Comparison of ENCODE assay signal across 14 cellular contexts in genomic region chr1:244851546-244852231, GRCh38. TPM values are rescaled to one million over a fixed set of nuclear protein-coding genes. Genes with fewer than 3 reads are reported as not detected.
DNase-seq lines count a peak whose midpoint lies in the region; ATAC-seq, FAIRE-seq and TF ChIP-seq lines count a peak whose summit lies in the region.
"Had no signal": no experiment of that assay in that cellular context is flagged by ENCODE, and none has a peak within 500 bp of the region (broad histone marks: within the 10 kb centered on the region; RNA-seq: fewer than 3 reads in every experiment).

No MANE protein-coding gene starts in this region.

- peak; percentile 60 for ATAC-seq in activated CD4-positive, alpha-beta T cell treated with anti-CD3 and anti-CD28 coated beads for 36 hours
- ATAC-seq in activated naive CD8-positive, alpha-beta T cell treated with anti-CD3 and anti-CD28 coated beads, Interleukin-2, amount 50 U/mL, for 24 hours = no peak
- ATAC-seq: heart right ventricle had no signal

- peaks cover 70% of the 10 kb centered on the region for H3K4me1 Mint-ChIP-seq in activated CD4-positive, alpha-beta T cell treated with anti-CD3 and anti-CD28 coated beads for 36 hours
- peaks cover 81% of the 10 kb centered on the region for H3K4me1 Mint-ChIP-seq in activated naive CD8-positive, alpha-beta T cell treated with anti-CD3 and anti-CD28 coated beads, Interleukin-2, amount 50 U/mL, for 24 hours
- H3K4me1 Mint-ChIP-seq in nephron = peaks cover 4% of the 10 kb centered on the region

- intact Hi-C loops in activated CD4-positive, alpha-beta T cell treated with anti-CD3 and anti-CD28 coated beads for 36 hours (cut with DNase I, micrococcal nuclease) = loop anchor here in 1 of 2 experiments (1.0 kb wide), 1 partner anchor 11 kb away; no protein-coding TSS in a partner anchor
- intact Hi-C loops in ascending aorta (cut with DNase I) = no loop called here

- peak; percentile 53 for TF ChIP-seq POLR2A in GM12892 (IDR thresholded peaks at IDR 0.05; ENCODE audit: low read depth, low read length)

- H3K4me3 ChIP-seq in ascending aorta = no peak overlapping the region
- H3K4me3 ChIP-seq: heart right ventricle, upper lobe of left lung had no signal

- peaks cover 62 to 92% of the 10 kb centered on the region in 2 donors for H3K36me3 ChIP-seq in ascending aorta

- FAIRE-seq in GM12892 (lab: Jason Lieb, UNC) = no peak
- FAIRE-seq in RCC 7860 (lab: Jason Lieb, UNC) = no peak
- FAIRE-seq: kidney had no signal

- no peak overlapping the region for H3K4me3 Mint-ChIP-seq in activated CD4-positive, alpha-beta T cell treated with anti-CD3 and anti-CD28 coated beads for 36 hours
- no peak overlapping the region for H3K4me3 Mint-ChIP-seq in activated naive CD8-positive, alpha-beta T cell treated with anti-CD3 and anti-CD28 coated beads, Interleukin-2, amount 50 U/mL, for 24 hours
- no peak overlapping the region for H3K4me3 Mint-ChIP-seq in nephron

- CTCF ChIA-PET in activated CD4-positive, alpha-beta T cell treated with anti-CD3 and anti-CD28 coated beads for 36 hours (lab: Charles Lee) = interaction anchor here (1.0 to 2.6 kb wide), 4 partner anchors 10 to 15 kb away, joined by 3 to 10 read pairs (median 8); no protein-coding TSS in a partner anchor

- peaks cover 75% of the 10 kb centered on the region for H3K36me3 Mint-ChIP-seq in activated CD4-positive, alpha-beta T cell treated with anti-CD3 and anti-CD28 coated beads for 36 hours (ENCODE audit: low read depth)
- H3K36me3 Mint-ChIP-seq in activated naive CD8-positive, alpha-beta T cell treated with anti-CD3 and anti-CD28 coated beads, Interleukin-2, amount 50 U/mL, for 24 hours (ENCODE audit: low read depth) = peaks cover 96% of the 10 kb centered on the region
- H3K36me3 Mint-ChIP-seq in nephron (ENCODE audit: low read depth) = peaks cover 93% of the 10 kb centered on the region

- no peaks in the 10 kb centered on the region for H3K9me3 ChIP-seq in ascending aorta
- H3K9me3 ChIP-seq: heart right ventricle, upper lobe of left lung had no signal

- no peaks in the 10 kb centered on the region for H3K9me3 Mint-ChIP-seq in activated CD4-positive, alpha-beta T cell treated with anti-CD3 and anti-CD28 coated beads for 36 hours (ENCODE audit: low read depth)
- H3K9me3 Mint-ChIP-seq in activated naive CD8-positive, alpha-beta T cell treated with anti-CD3 and anti-CD28 coated beads, Interleukin-2, amount 50 U/mL, for 24 hours = no peaks in the 10 kb centered on the region
- no peaks in the 10 kb centered on the region for H3K9me3 Mint-ChIP-seq in nephron

- H3K27ac ChIP-seq in ascending aorta = no peak overlapping the region

- DNase-seq in activated CD4-positive, alpha-beta T cell treated with anti-CD3 and anti-CD28 coated beads for 36 hours = no peak
- no peak for DNase-seq in activated CD4-positive, alpha-beta T cell treated with anti-CD3 and anti-CD28 coated beads, Interleukin-2, amount 50 U/mL, for 48 hours
- DNase-seq in GM12892 (ENCODE audit: insufficient read length) = no peak
- DNase-seq in activated naive CD8-positive, alpha-beta T cell treated with anti-CD3 and anti-CD28 coated beads, Interleukin-2, amount 50 U/mL, for 24 hours = no peak
- no peak for DNase-seq in ascending aorta (ENCODE audit: low spot score in 2 of 2)
- DNase-seq in NCI-H82 (lab: John Stamatoyannopoulos, UW) = no peak
- DNase-seq in RCC 7860 (ENCODE audit: low spot score) = no peak
- DNase-seq: activated effector memory CD4-positive, alpha-beta T cell treated with Interleukin-2 at 50 U/mL for 16 hours; heart right ventricle; kidney; NCI-H1417; SHP77; upper lobe of left lung had no signal

- no peak for TF ChIP-seq CTCF in nephron (IDR thresholded peaks at IDR 0.05; ENCODE audit: unreplicated experiment in 3 of 3)
- TF ChIP-seq CTCF in ascending aorta (IDR thresholded peaks at IDR 0.05) = no peak

- no peaks in the 10 kb centered on the region for H3K27me3 ChIP-seq in ascending aorta
- H3K27me3 ChIP-seq: heart right ventricle, upper lobe of left lung had no signal

- peak overlapping the region; percentile 69 for H3K27ac Mint-ChIP-seq in activated CD4-positive, alpha-beta T cell treated with anti-CD3 and anti-CD28 coated beads for 36 hours
- H3K27ac Mint-ChIP-seq in activated naive CD8-positive, alpha-beta T cell treated with anti-CD3 and anti-CD28 coated beads, Interleukin-2, amount 50 U/mL, for 24 hours = peak overlapping the region; percentile 33
- peak overlapping the region in 2 of 3 experiments; percentile 9 to 24 for H3K27ac Mint-ChIP-seq in nephron

- H3K27me3 Mint-ChIP-seq in activated CD4-positive, alpha-beta T cell treated with anti-CD3 and anti-CD28 coated beads for 36 hours = no peaks in the 10 kb centered on the region
- H3K27me3 Mint-ChIP-seq in activated naive CD8-positive, alpha-beta T cell treated with anti-CD3 and anti-CD28 coated beads, Interleukin-2, amount 50 U/mL, for 24 hours = no peaks in the 10 kb centered on the region
- no peaks in the 10 kb centered on the region for H3K27me3 Mint-ChIP-seq in nephron (ENCODE audit: low read depth)

- POLR2A ChIA-PET in activated CD4-positive, alpha-beta T cell treated with anti-CD3 and anti-CD28 coated beads for 36 hours (lab: Charles Lee) = interaction anchor here (0.9 to 1.4 kb wide), 4 partner anchors 10 to 16 kb away, joined by 4 to 12 read pairs (median 6); partner anchors contain the start of gene COX20

- peaks cover 0 to 15% of the 10 kb centered on the region in 2 donors for H3K4me1 ChIP-seq in ascending aorta

RNA-seq across cellular contexts. Expression of gene HNRNPU, which starts 12.7 kb away (rescaled TPM):
- total RNA-seq in activated CD4-positive, alpha-beta T cell treated with anti-CD3 and anti-CD28 coated beads for 36 hours = 100 to 1,000 TPM; 521 to 532 TPM
- polyA plus RNA-seq in GM12892 (2012; ENCODE audit: missing spikeins) = 224 TPM
- 128 TPM for total RNA-seq in ascending aorta

RNA-seq across cellular contexts. Expression of gene COX20, which starts 16.2 kb away (rescaled TPM):
- total RNA-seq in activated CD4-positive, alpha-beta T cell treated with anti-CD3 and anti-CD28 coated beads for 36 hours = 10 to 100 TPM; 32.0 to 33.2 TPM
- 76.7 TPM for polyA plus RNA-seq in GM12892 (2012; ENCODE audit: missing spikeins)
- total RNA-seq in ascending aorta = 8.2 TPM

Comparison
In these comparisons a context has a peak if more than half of its experiments do, and no peak if none do; other contexts are left out.
1. H3K27ac Mint-ChIP-seq: peak in every context shown above with its lines; median percentile 69 in activated CD4-positive, alpha-beta T cell treated with anti-CD3 and anti-CD28 coated beads for 36 hours; 33 in activated naive CD8-positive, alpha-beta T cell treated with anti-CD3 and anti-CD28 coated beads, Interleukin-2, amount 50 U/mL, for 24 hours; 16 in nephron.